ENCODE assay signal across 9 cellular contexts in the genomic region with DNA sequence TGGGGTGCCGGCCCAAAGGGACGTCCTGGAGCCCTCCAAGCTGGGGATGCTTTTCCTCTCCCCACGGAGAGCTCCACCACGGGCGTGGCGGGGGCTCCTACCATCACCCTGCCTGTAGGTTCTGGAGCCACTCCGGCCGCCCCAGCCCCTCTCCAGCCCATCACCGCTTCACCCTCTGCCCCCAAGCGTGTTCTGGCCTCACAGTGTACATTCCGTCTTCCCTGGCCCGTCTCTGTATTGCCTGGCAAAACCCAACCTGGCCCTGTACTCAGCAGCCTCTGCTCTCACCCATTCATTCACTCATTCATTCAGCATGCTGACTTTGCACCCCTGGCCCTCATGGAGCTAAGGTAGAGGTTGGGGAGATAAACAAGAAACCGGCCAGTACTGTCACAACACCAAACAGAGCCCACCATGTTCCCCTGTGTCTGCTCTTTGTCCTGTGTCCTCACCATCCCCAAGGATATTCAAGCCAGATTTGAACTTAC. TPM values are rescaled to one million over a fixed set of nuclear protein-coding genes. Genes with fewer than 3 reads are reported as not detected.
DNase-seq lines count a peak whose midpoint lies in the region; ATAC-seq and TF ChIP-seq lines count a peak whose summit lies in the region.
"Had no signal": no experiment of that assay in that cellular context is flagged by ENCODE, and none has a peak within 500 bp of the region (broad histone marks: within the 10 kb centered on the region; RNA-seq: fewer than 3 reads in every experiment).

No MANE protein-coding gene starts in this region.

- POLR2A ChIA-PET in Panc1 (lab: Charles Lee), result no interaction called here

- no peaks in the 10 kb centered on the region for H3K27me3 Mint-ChIP-seq in progenitor cell of endocrine pancreas

- H3K27me3 ChIP-seq in Panc1 (ENCODE audit: control insufficient read depth, insufficient read depth, low read length) (no peaks in the 10 kb centered on the region), esophagus (ENCODE audit: control insufficient read depth in 1 of 2, insufficient read depth in 2 of 2, low read length in 2 of 2) (no peaks in the 10 kb centered on the region)

- peak overlapping the region; percentile 84; the same call in 1 of the 2 replicates for H3K9ac ChIP-seq in ES-I3 (ENCODE audit: low read depth, low read length)

- H3K27ac ChIP-seq in Panc1 (ENCODE audit: low read length) (peak overlapping the region; percentile 65), esophagus (ENCODE audit: low read depth in 2 of 2, low read length in 1 of 2) (no peak overlapping the region)

- peak overlapping the region; percentile 51 to 63; a peak in 3 of 4 replicates for H3K4me3 ChIP-seq in Panc1 (ENCODE audit: low read depth in 2 of 2, low read length in 2 of 2)
- H3K4me3 ChIP-seq in esophagus (ENCODE audit: low read depth in 1 of 2, low read length in 2 of 2), result peak overlapping the region; percentile 49 to 60

- no TSS peak for BruUV-seq in Panc1 (replicated peaks; lab: Mats Ljungman, UMichigan)

- peaks cover 12% of the 10 kb centered on the region; the same call in 1 of the 2 replicates for H3K4me1 ChIP-seq in ES-I3 (ENCODE audit: insufficient read depth, low read length)
- H3K4me1 ChIP-seq in Panc1 (ENCODE audit: control insufficient read depth, insufficient read depth, low read length), result peaks cover 38% of the 10 kb centered on the region
- peaks cover 4 to 12% of the 10 kb centered on the region in 2 donors for H3K4me1 ChIP-seq in esophagus (ENCODE audit: control insufficient read depth in 2 of 2, insufficient read depth in 2 of 2, low read length in 1 of 2)

- ATAC-seq in Panc1 (peak; percentile 3; the same call in 1 of the 2 replicates), GM21381 (IDR thresholded peaks at IDR 0.05; ENCODE audit: unreplicated experiment) (no peak)

- H3K4me3 Mint-ChIP-seq in progenitor cell of endocrine pancreas (ENCODE audit: low read depth), result peak overlapping the region; percentile 66

- H3K9me3 ChIP-seq in ES-I3 (ENCODE audit: control insufficient read depth, insufficient read depth, low read length), result no peaks in the 10 kb centered on the region
- H3K9me3 ChIP-seq in Panc1 (ENCODE audit: control insufficient read depth, insufficient read depth, low read depth, low read length), result no peaks in the 10 kb centered on the region
- H3K9me3 ChIP-seq in esophagus (ENCODE audit: control insufficient read depth in 2 of 2, insufficient read depth in 1 of 2, low read depth in 1 of 2, low read length in 1 of 2), result no peaks in the 10 kb centered on the region

- peaks cover 9% of the 10 kb centered on the region for H3K4me1 Mint-ChIP-seq in progenitor cell of endocrine pancreas (ENCODE audit: low read depth)

- no peaks in the 10 kb centered on the region for H3K9me3 Mint-ChIP-seq in progenitor cell of endocrine pancreas (ENCODE audit: low read depth)

- no peak for TF ChIP-seq CTCF in Panc1 (IDR thresholded peaks at IDR 0.05)
- TF ChIP-seq CTCF in progenitor cell of endocrine pancreas (IDR thresholded peaks at IDR 0.05; ENCODE audit: unreplicated experiment), result no peak

- H3K36me3 Mint-ChIP-seq in progenitor cell of endocrine pancreas (ENCODE audit: insufficient read depth), result no peaks in the 10 kb centered on the region

- DNase-seq in Panc1 (ENCODE audit: low read depth, low spot score) (no peak), progenitor cell of endocrine pancreas (ENCODE audit: low spot score, unreplicated experiment) (no peak), HT-29 (ENCODE audit: low spot score) (no peak), MV-4-11 (lab: John Stamatoyannopoulos, UW) (no peak), NCI-H1048 (lab: John Stamatoyannopoulos, UW) (no peak)

- H3K27ac Mint-ChIP-seq in progenitor cell of endocrine pancreas, result peak overlapping the region; percentile 55

- intact Hi-C loops in Panc1 (cut with micrococcal nuclease; ENCODE audit: unreplicated experiment), result no loop called here

- in situ Hi-C loops in Panc1 (cut with HindIII; ENCODE audit: low pct_unique_long_range_greater_than_20kb, low sequenced_read_pairs), result no loop called here

- CTCF ChIA-PET in Panc1 (lab: Charles Lee), result interaction anchor here (0.7 kb wide), 1 partner anchor 10 kb away, joined by 4 read pairs; no protein-coding TSS in a partner anchor

- H3K36me3 ChIP-seq in ES-I3 (ENCODE audit: insufficient read depth, low read length) (peaks cover 2% of the 10 kb centered on the region; the same call in 1 of the 2 replicates), Panc1 (ENCODE audit: control insufficient read depth, insufficient read depth, low read length) (no peaks in the 10 kb centered on the region), esophagus (ENCODE audit: control insufficient read depth in 2 of 2, insufficient read depth in 2 of 2, low read length in 1 of 2) (peaks cover 0 to 9% of the 10 kb centered on the region in 2 donors)

- 29 to 33% methylated on average over 11 to 13 of the region's 13 CpGs for WGBS in esophagus, 2 donors

RNA-seq across cellular contexts. Expression of gene SLC25A29, which starts 20.3 kb away (rescaled TPM):
- total RNA-seq in Panc1 (2021; ENCODE audit: unreplicated experiment), result 33.6 TPM
- 37.2 TPM for polyA plus RNA-seq in Panc1 (2012; ENCODE audit: insufficient read length)
- polyA plus RNA-seq in esophagus, result 10 to 100 TPM; 27.9 to 67.7 TPM
- 236 and 238 TPM in 2 replicates for total RNA-seq in progenitor cell of endocrine pancreas
- total RNA-seq in HT-29 (2014; rRNA removed; shearing (Covaris generic)), result 57.4 and 63.3 TPM in 2 replicates

RNA-seq across cellular contexts. Expression of gene SLC25A47, which starts 37.2 kb away (rescaled TPM):
- total RNA-seq in Panc1 (2021; ENCODE audit: unreplicated experiment) (not detected), progenitor cell of endocrine pancreas (not detected in 2 replicates)
- not detected for polyA plus RNA-seq in Panc1 (2012; ENCODE audit: insufficient read length)
- under 1 TPM; 0.01 to 0.04 TPM for polyA plus RNA-seq in esophagus
- 0.18 and 0.37 TPM in 2 replicates for total RNA-seq in HT-29 (2014; rRNA removed; shearing (Covaris generic))
- total RNA-seq: T-helper 1 cell treated with Interleukin-12 subunit alpha and Interleukin-12 subunit beta and Interleukin-4 antibody, amounts not matched to agents 30 ng/mL and 1 ng/mL, for 36 hours had no signal

RNA-seq across cellular contexts. Expression of gene YY1, which starts 47.0 kb away (rescaled TPM):
- total RNA-seq in Panc1 (2021; ENCODE audit: unreplicated experiment) (71.3 TPM), progenitor cell of endocrine pancreas (86.6 and 90.2 TPM in 2 replicates)
- polyA plus RNA-seq in Panc1 (2012; ENCODE audit: insufficient read length), result 39.7 TPM
- 10 to 100 TPM; 24.7 to 36.9 TPM for polyA plus RNA-seq in esophagus
- 62.7 and 63.2 TPM in 2 replicates for total RNA-seq in HT-29 (2014; rRNA removed; shearing (Covaris generic))
